16 cellular contexts compared by ENCODE assay signal in genomic region chr1:17908945-17909344, GRCh38.
A peak's percentile ranks its signal among the peaks of the same experiment; 100 is the strongest.
DNase-seq lines count a peak whose midpoint lies in the region; ATAC-seq and TF ChIP-seq lines count a peak whose summit lies in the region.
"Had no signal": no experiment of that assay in that cellular context is flagged by ENCODE, and none has a peak within 500 bp of the region (broad histone marks: within the 10 kb centered on the region; RNA-seq: fewer than 3 reads in every experiment).

No MANE protein-coding gene starts in this region.

- H3K27me3 Mint-ChIP-seq in GM23338 (ENCODE audit: insufficient read depth, low read depth, poor library complexity) = peaks cover 2% of the 10 kb centered on the region
- H3K27me3 Mint-ChIP-seq in WTC11 (ENCODE audit: low read depth) = peaks cover 16% of the 10 kb centered on the region

- H2AK5ac ChIP-seq in mesendoderm (ENCODE audit: low read length) = no peak overlapping the region

- H3K27ac ChIP-seq in GM23338 (ENCODE audit: low read depth) (no peak overlapping the region), mesendoderm (ENCODE audit: low read depth, low read length) (no peak overlapping the region), gastroesophageal sphincter (no peak overlapping the region)
- H3K27ac ChIP-seq: A549, C4-2B, GM23248 had no signal

- TF ChIP-seq EP300 in gastroesophageal sphincter (IDR thresholded peaks at IDR 0.05) = no peak

- TF ChIP-seq CTCF in GM23338 (conservative IDR thresholded peaks at IDR 0.05; ENCODE audit: low read depth in 2 of 2) (no peak), WTC11 (IDR thresholded peaks at IDR 0.05) (no peak), gastroesophageal sphincter (IDR thresholded peaks at IDR 0.05) (no peak)

- H3K4ac ChIP-seq in mesendoderm (ENCODE audit: low read depth, low read length) = no peak overlapping the region

- H3K4me1 ChIP-seq in GM23338 (ENCODE audit: insufficient read depth) (0 out of 2 replicates have a peak, but pooled peaks cover 6% of the 10 kb centered on the region), mesendoderm (ENCODE audit: control insufficient read depth, low read depth, low read length) (peaks cover 9% of the 10 kb centered on the region), gastroesophageal sphincter (no peaks in the 10 kb centered on the region)
- H3K4me1 ChIP-seq: BE2C had no signal

- H4K8ac ChIP-seq in mesendoderm (ENCODE audit: low read depth, low read length) = no peak overlapping the region

- H3F3A ChIP-seq in GM23338 (replicated peaks; ENCODE audit: low read depth) = no peaks in the 10 kb centered on the region

- no peaks in the 10 kb centered on the region for H3K9me3 Mint-ChIP-seq in GM23338
- H3K9me3 Mint-ChIP-seq in WTC11 = peaks cover 6% of the 10 kb centered on the region; the same call in 1 of the 2 replicates

- H2BK15ac ChIP-seq in mesendoderm (replicated peaks; ENCODE audit: low read depth) = no peak overlapping the region

- H2BK120ac ChIP-seq in mesendoderm (ENCODE audit: low read depth, low read length) = no peak overlapping the region

- H3K4me1 Mint-ChIP-seq in GM23338 (peaks cover 5% of the 10 kb centered on the region; the same call in 2 of the 3 replicates), WTC11 (peaks cover 11% of the 10 kb centered on the region)
- H3K4me1 Mint-ChIP-seq: CD4-positive, alpha-beta memory T cell had no signal

- H3K4me3 Mint-ChIP-seq in GM23338 (no peak overlapping the region), WTC11 (no peak overlapping the region)
- H3K4me3 Mint-ChIP-seq: H9 had no signal

- intact Hi-C loops in cardiac septum (cut with DNase I) = loop anchor here (5.0 to 10.0 kb wide), 2 partner anchors 242 to 414 kb away; no protein-coding TSS in a partner anchor

- DNase-seq in GM23338 (ENCODE audit: low spot score) (no peak), WTC11 (ENCODE audit: low spot score) (no peak), cardiac septum (ENCODE audit: low spot score) (peak; percentile 44), mesendoderm (no peak), OCI-M2 (lab: John Stamatoyannopoulos, UW; ENCODE audit: unreplicated experiment) (no peak)
- no peak for DNase-seq in stimulated activated naive CD4-positive, alpha-beta T cell treated with Interleukin-2 at 50 U/mL for 16 hours (lab: John Stamatoyannopoulos, UW)
- DNase-seq: CD4-positive, alpha-beta memory T cell; DMS79 had no signal

- peak overlapping the region; percentile 36 for H3K9ac ChIP-seq in mesendoderm (ENCODE audit: low read length)
- H3K9ac ChIP-seq: GM23248 had no signal

- H3K9me2 ChIP-seq in GM23338 (ENCODE audit: insufficient read depth) = 0 out of 2 replicates have a peak, but pooled peaks cover under 1% of the 10 kb centered on the region

- no peaks in the 10 kb centered on the region for H3K27me3 ChIP-seq in GM23338 (ENCODE audit: insufficient read depth)
- no peaks in the 10 kb centered on the region for H3K27me3 ChIP-seq in mesendoderm (ENCODE audit: insufficient read depth, low read length, poor library complexity)
- peaks cover 79% of the 10 kb centered on the region for H3K27me3 ChIP-seq in gastroesophageal sphincter
- H3K27me3 ChIP-seq: BE2C had no signal

- H4K5ac ChIP-seq in mesendoderm (ENCODE audit: low read length) = no peak overlapping the region

- CTCF ChIA-PET in WTC11 (lab: Charles Lee) = interaction anchor here (0.6 to 2.1 kb wide), 47 partner anchors 9 to 667 kb away, joined by 3 to 23 read pairs (median 3); partner anchors contain the start of gene IGSF21

- no peak overlapping the region for H3K18ac ChIP-seq in mesendoderm (ENCODE audit: low read length)

- H3K79me2 ChIP-seq in GM23338 (replicated peaks; ENCODE audit: insufficient read depth) = no peaks in the 10 kb centered on the region
- no peaks in the 10 kb centered on the region for H3K79me2 ChIP-seq in mesendoderm (ENCODE audit: control insufficient read depth, insufficient read depth, low read length)

- H3K56ac ChIP-seq in mesendoderm (ENCODE audit: low read length) = peak overlapping the region; percentile 52

- H3K36me3 Mint-ChIP-seq in GM23338 (ENCODE audit: low read depth) (no peaks in the 10 kb centered on the region), WTC11 (no peaks in the 10 kb centered on the region)
- H3K36me3 Mint-ChIP-seq: CD4-positive, alpha-beta memory T cell had no signal

- no peak for ATAC-seq in GM23338
- ATAC-seq in WTC11 = no peak
- ATAC-seq in HG03521 (IDR thresholded peaks at IDR 0.05; ENCODE audit: unreplicated experiment) = no peak
- no peak for ATAC-seq in gastroesophageal sphincter
- ATAC-seq: GM12878 had no signal

- H3K79me1 ChIP-seq in mesendoderm (ENCODE audit: low read length) = no peaks in the 10 kb centered on the region

- no peaks in the 10 kb centered on the region for H4K20me1 ChIP-seq in GM23338 (replicated peaks; ENCODE audit: insufficient read depth)

- H3K4me3 ChIP-seq in GM23338 (no peak overlapping the region), mesendoderm (ENCODE audit: low read length) (no peak overlapping the region), gastroesophageal sphincter (no peak overlapping the region)
- H3K4me3 ChIP-seq: A549, GM12878, GM23248 had no signal

- POLR2A ChIA-PET in WTC11 (lab: Charles Lee) = no interaction called here

- peaks cover 0 to 15% (median 0%) of the 10 kb centered on the region in 3 donors for H3K9me3 ChIP-seq in gastroesophageal sphincter
- H3K9me3 ChIP-seq: A549, BE2C had no signal

- H2BK5ac ChIP-seq in mesendoderm (ENCODE audit: low read length) = peak overlapping the region; percentile 80

- no peak for TF ChIP-seq POLR2A in gastroesophageal sphincter (IDR thresholded peaks at IDR 0.05)

- H3K23ac ChIP-seq in mesendoderm (ENCODE audit: low read length) = no peak overlapping the region

- H3K36me3 ChIP-seq in GM23338 (ENCODE audit: insufficient read depth) (no peaks in the 10 kb centered on the region), mesendoderm (ENCODE audit: control insufficient read depth, insufficient read depth, low read length) (no peaks in the 10 kb centered on the region), gastroesophageal sphincter (no peaks in the 10 kb centered on the region)
- H3K36me3 ChIP-seq: BE2C had no signal

- 0 out of 2 replicates have a peak overlapping the region, but pooled peaks have one; percentile 52 for H2AFZ ChIP-seq in GM23338
- H2AFZ ChIP-seq: GM23248 had no signal

- H3K27ac Mint-ChIP-seq in GM23338 (no peak overlapping the region), WTC11 (no peak overlapping the region)
- H3K27ac Mint-ChIP-seq: CD4-positive, alpha-beta memory T cell; H9 had no signal

- no peak overlapping the region for H3K4me2 ChIP-seq in GM23338
- no peak overlapping the region for H3K4me2 ChIP-seq in mesendoderm (ENCODE audit: low read length)
- H3K4me2 ChIP-seq: A549 had no signal

TF ChIP-seq in GM23338, 12 proteins besides CTCF, POLR2A, EP300 and RAD21 (continues in another document):
- TF ChIP-seq, protein P1, sequence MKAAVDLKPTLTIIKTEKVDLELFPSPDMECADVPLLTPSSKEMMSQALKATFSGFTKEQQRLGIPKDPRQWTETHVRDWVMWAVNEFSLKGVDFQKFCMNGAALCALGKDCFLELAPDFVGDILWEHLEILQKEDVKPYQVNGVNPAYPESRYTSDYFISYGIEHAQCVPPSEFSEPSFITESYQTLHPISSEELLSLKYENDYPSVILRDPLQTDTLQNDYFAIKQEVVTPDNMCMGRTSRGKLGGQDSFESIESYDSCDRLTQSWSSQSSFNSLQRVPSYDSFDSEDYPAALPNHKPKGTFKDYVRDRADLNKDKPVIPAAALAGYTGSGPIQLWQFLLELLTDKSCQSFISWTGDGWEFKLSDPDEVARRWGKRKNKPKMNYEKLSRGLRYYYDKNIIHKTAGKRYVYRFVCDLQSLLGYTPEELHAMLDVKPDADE (IDR thresholded peaks at IDR 0.05) = no peak
- TF ChIP-seq ZNF331 (CRISPR knock-in tag; IDR thresholded peaks at IDR 0.05; ENCODE audit: low read depth) = no peak

TF ChIP-seq in WTC11, 78 proteins besides CTCF, POLR2A, EP300 and RAD21:
- TF ChIP-seq, protein P2, sequence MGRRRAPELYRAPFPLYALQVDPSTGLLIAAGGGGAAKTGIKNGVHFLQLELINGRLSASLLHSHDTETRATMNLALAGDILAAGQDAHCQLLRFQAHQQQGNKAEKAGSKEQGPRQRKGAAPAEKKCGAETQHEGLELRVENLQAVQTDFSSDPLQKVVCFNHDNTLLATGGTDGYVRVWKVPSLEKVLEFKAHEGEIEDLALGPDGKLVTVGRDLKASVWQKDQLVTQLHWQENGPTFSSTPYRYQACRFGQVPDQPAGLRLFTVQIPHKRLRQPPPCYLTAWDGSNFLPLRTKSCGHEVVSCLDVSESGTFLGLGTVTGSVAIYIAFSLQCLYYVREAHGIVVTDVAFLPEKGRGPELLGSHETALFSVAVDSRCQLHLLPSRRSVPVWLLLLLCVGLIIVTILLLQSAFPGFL (CRISPR knock-in tag; IDR thresholded peaks at IDR 0.05; ENCODE audit: borderline replicate concordance) = no peak
- TF ChIP-seq, protein P3, sequence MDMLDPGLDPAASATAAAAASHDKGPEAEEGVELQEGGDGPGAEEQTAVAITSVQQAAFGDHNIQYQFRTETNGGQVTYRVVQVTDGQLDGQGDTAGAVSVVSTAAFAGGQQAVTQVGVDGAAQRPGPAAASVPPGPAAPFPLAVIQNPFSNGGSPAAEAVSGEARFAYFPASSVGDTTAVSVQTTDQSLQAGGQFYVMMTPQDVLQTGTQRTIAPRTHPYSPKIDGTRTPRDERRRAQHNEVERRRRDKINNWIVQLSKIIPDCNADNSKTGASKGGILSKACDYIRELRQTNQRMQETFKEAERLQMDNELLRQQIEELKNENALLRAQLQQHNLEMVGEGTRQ (CRISPR knock-in tag; IDR thresholded peaks at IDR 0.05) = peak; percentile 73
- TF ChIP-seq USF1 (CRISPR knock-in tag; IDR thresholded peaks at IDR 0.05) = peak; percentile 71
